In genomic region chr1:227972843-227973374, GRCh38 we compare ENCODE assay signal across 11 cellular contexts. TPM values are rescaled to one million over a fixed set of nuclear protein-coding genes. Genes with fewer than 3 reads are reported as not detected.
"Had no signal": no experiment of that assay in that cellular context is flagged by ENCODE, and none has a peak within 500 bp of the region (broad histone marks: within the 10 kb centered on the region; RNA-seq: fewer than 3 reads in every experiment).

No MANE protein-coding gene starts in this region.

RNA-seq across cellular contexts. Expression of gene WNT9A, which starts 25.2 kb away (rescaled TPM):
- total RNA-seq: natural killer cell, SK-MEL-5 had no signal

RNA-seq across cellular contexts. Expression of gene WNT3A, which starts 33.9 kb away (rescaled TPM):
- total RNA-seq: astrocyte, cardiac septum, dorsolateral prefrontal cortex, gastroesophageal sphincter, heart right ventricle, natural killer cell, right atrium auricular region, SK-MEL-5, T-helper 17 cell, temporal lobe had no signal
- polyA plus RNA-seq: heart right ventricle, smooth muscle cell had no signal
